In genomic region chr10:103919648-103920025, GRCh38 we compare ENCODE assay signal across 18 cellular contexts.
DNase-seq lines count a peak whose midpoint lies in the region; ATAC-seq, FAIRE-seq and TF ChIP-seq lines count a peak whose summit lies in the region.
"Had no signal": no experiment of that assay in that cellular context is flagged by ENCODE, and none has a peak within 500 bp of the region (broad histone marks: within the 10 kb centered on the region; RNA-seq: fewer than 3 reads in every experiment).

No MANE protein-coding gene starts in this region.

- H3K9me3 ChIP-seq in DND-41 (ENCODE audit: insufficient read depth, low read length, severe bottlenecking) (peaks cover 6% of the 10 kb centered on the region), Loucy (ENCODE audit: insufficient read depth, low read depth, low read length) (peaks cover 9% of the 10 kb centered on the region; the same call in 1 of the 2 replicates), parathyroid adenoma (ENCODE audit: control insufficient read depth, low read length) (no peaks in the 10 kb centered on the region)
- H3K9me3 ChIP-seq: BE2C had no signal

- H4K20me1 ChIP-seq in DND-41 (ENCODE audit: insufficient read depth, low read length) (no peaks in the 10 kb centered on the region), Loucy (ENCODE audit: insufficient read depth, low read length, poor library complexity, severe bottlenecking) (no peaks in the 10 kb centered on the region)

- H3K27ac ChIP-seq in DND-41 (ENCODE audit: low read length) (no peak overlapping the region), epithelial cell of prostate (peak overlapping the region; percentile 88), parathyroid adenoma (no peak overlapping the region), brain microvascular endothelial cell (no peak overlapping the region)

- no peaks in the 10 kb centered on the region for H3F3A ChIP-seq in Loucy (ENCODE audit: low read depth)

- H3K79me2 ChIP-seq in DND-41 (ENCODE audit: insufficient read depth, low read length): peaks cover 30% of the 10 kb centered on the region
- peaks cover 32% of the 10 kb centered on the region for H3K79me2 ChIP-seq in Loucy (ENCODE audit: insufficient read depth, low read length)
- H3K79me2 ChIP-seq in parathyroid adenoma: peaks cover 4% of the 10 kb centered on the region

- ATAC-seq in DND-41 (ENCODE audit: insufficient read depth, low read depth): no peak
- ATAC-seq: A549 had no signal

- no peak for TF ChIP-seq CTCF in DND-41 (IDR thresholded peaks at IDR 0.05; ENCODE audit: borderline replicate concordance, extremely low read depth, low read length, poor library complexity, severe bottlenecking)
- TF ChIP-seq CTCF in Loucy (conservative IDR thresholded peaks at IDR 0.05; ENCODE audit: low read length): no peak
- no peak for TF ChIP-seq CTCF in parathyroid adenoma (IDR thresholded peaks at IDR 0.05)
- TF ChIP-seq CTCF in brain microvascular endothelial cell (IDR thresholded peaks at IDR 0.05; ENCODE audit: low read depth, low read length, missing control alignments): no peak

- H3K9me2 ChIP-seq in Loucy (replicated peaks; ENCODE audit: low read depth, low read length): no peaks in the 10 kb centered on the region

- DNase-seq in DND-41: no peak
- no peak for DNase-seq in epithelial cell of prostate (ENCODE audit: low read depth, low spot score)
- DNase-seq in NCI-H2081 treated with DMSO at 0.1 percent for 48 hours (lab: John Stamatoyannopoulos, UW): no peak
- no peak for DNase-seq in ecto neural progenitor cell (ENCODE audit: low spot score)
- no peak for DNase-seq in brain microvascular endothelial cell
- no peak for DNase-seq in RCC 7860 (ENCODE audit: low spot score)
- DNase-seq: GDM1, GOT3, IMR-90, NCI-H1417, NCI-H1694 treated with DMSO at 0.1 percent for 48 hours, NCI-H510A, PC-9 had no signal

- in situ Hi-C loops in brain microvascular endothelial cell (cut with HindIII; ENCODE audit: low pct_ligation_motif_present, low sequenced_read_pairs): no loop called here

- H2AFZ ChIP-seq in DND-41 (ENCODE audit: low read depth, low read length) (peak overlapping the region; percentile 62), Loucy (ENCODE audit: low read length) (0 out of 2 replicates have a peak overlapping the region, but pooled peaks have one; percentile 24), parathyroid adenoma (peak overlapping the region; percentile 65)
- H2AFZ ChIP-seq: PC-9 had no signal

- H3K36me3 ChIP-seq in DND-41 (ENCODE audit: insufficient read depth, low read length) (peaks cover 15% of the 10 kb centered on the region), Loucy (ENCODE audit: insufficient read depth, low read length) (0 out of 2 replicates have a peak, but pooled peaks cover 6% of the 10 kb centered on the region), parathyroid adenoma (ENCODE audit: control insufficient read depth, insufficient read depth, low read length) (no peaks in the 10 kb centered on the region), brain microvascular endothelial cell (replicated peaks) (no peaks in the 10 kb centered on the region)
- H3K36me3 ChIP-seq: BE2C had no signal

- FAIRE-seq in RCC 7860 (lab: Jason Lieb, UNC): no peak
- FAIRE-seq: A549, GM18507 had no signal

- H3K27me3 ChIP-seq in DND-41 (ENCODE audit: insufficient read depth, low read length, poor library complexity) (no peaks in the 10 kb centered on the region), Loucy (ENCODE audit: insufficient read depth, low read length, poor library complexity, severe bottlenecking) (no peaks in the 10 kb centered on the region), parathyroid adenoma (ENCODE audit: control insufficient read depth, insufficient read depth, low read length) (no peaks in the 10 kb centered on the region), brain microvascular endothelial cell (replicated peaks) (no peaks in the 10 kb centered on the region)
- H3K27me3 ChIP-seq: BE2C had no signal

- H3K4me1 ChIP-seq in DND-41 (ENCODE audit: insufficient read depth, low read length) (peaks cover 34% of the 10 kb centered on the region), Loucy (ENCODE audit: insufficient read depth, low read length, poor library complexity, severe bottlenecking) (peaks cover 30% of the 10 kb centered on the region), parathyroid adenoma (peaks cover 8% of the 10 kb centered on the region)

- H3K4me3 ChIP-seq in DND-41 (ENCODE audit: low read depth in 1 of 2, low read length in 2 of 2) (no peak overlapping the region), Loucy (ENCODE audit: low read length, poor library complexity, severe bottlenecking) (no peak overlapping the region), parathyroid adenoma (ENCODE audit: low read depth, low read length) (no peak overlapping the region), brain microvascular endothelial cell (ENCODE audit: low read depth, low read length) (no peak overlapping the region)
- H3K4me3 ChIP-seq: A549, PC-9 had no signal

- H3K4me2 ChIP-seq in DND-41 (ENCODE audit: insufficient read depth, low read length) (no peak overlapping the region), Loucy (ENCODE audit: low read depth, low read length, poor library complexity, severe bottlenecking) (no peak overlapping the region), parathyroid adenoma (ENCODE audit: low read length) (no peak overlapping the region)

- H3K9ac ChIP-seq in DND-41 (ENCODE audit: low read depth, low read length): no peak overlapping the region
- no peak overlapping the region for H3K9ac ChIP-seq in Loucy (ENCODE audit: low read depth, low read length, poor library complexity, severe bottlenecking)
- no peak overlapping the region for H3K9ac ChIP-seq in parathyroid adenoma
